Comparison of ENCODE assay signal across 6 cellular contexts in the genomic region with DNA sequence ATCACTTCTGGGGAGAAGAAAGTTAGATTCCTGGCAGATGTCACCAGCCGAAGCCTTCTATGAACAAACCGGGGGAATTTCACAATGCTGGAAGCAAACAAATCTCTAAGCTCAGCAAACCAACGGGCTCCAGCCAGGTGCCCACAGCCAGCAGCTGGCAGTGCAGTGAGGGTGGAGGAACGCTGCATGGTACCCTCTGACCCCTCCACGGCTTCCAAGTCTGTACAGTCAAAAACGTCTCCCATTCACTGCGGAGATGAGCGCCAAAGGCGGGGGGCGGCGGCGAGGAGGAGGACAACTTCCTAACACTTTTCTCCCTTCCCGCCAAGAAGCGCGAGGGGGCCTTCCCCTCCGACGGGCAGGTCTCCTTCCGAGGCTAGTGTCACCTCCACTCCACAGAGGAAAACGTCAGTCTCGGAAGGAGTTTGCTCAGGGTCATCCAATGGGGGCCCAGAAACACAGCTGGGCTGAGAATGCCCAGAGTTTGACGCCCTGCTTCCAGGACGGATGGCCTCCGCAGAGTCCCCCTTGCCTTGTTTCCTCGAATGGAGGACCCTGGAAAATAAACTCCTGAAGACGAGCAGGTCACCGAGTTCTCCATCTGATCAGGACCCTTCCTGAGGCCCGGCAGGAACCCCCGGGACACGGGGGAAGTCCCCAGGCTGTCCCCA. TPM values are rescaled to one million over a fixed set of nuclear protein-coding genes. Genes with fewer than 3 reads are reported as not detected.
DNase-seq lines count a peak whose midpoint lies in the region; ATAC-seq and TF ChIP-seq lines count a peak whose summit lies in the region.

No MANE protein-coding gene starts in this region.

- H3K9me3 ChIP-seq in GM23248 (ENCODE audit: low read depth): no peaks in the 10 kb centered on the region
- H3K9me3 ChIP-seq in gastroesophageal sphincter: no peaks in the 10 kb centered on the region
- no peaks in the 10 kb centered on the region for H3K9me3 ChIP-seq in suprapubic skin

- in situ Hi-C loops in GM23248 (cut with MboI): no loop called here

- H4K20me1 ChIP-seq in GM23248 (ENCODE audit: insufficient read depth): peaks cover 11% of the 10 kb centered on the region; the same call in 1 of the 2 replicates

- TF ChIP-seq POLR2A in gastroesophageal sphincter (IDR thresholded peaks at IDR 0.05): no peak
- no peak for TF ChIP-seq POLR2A in suprapubic skin (IDR thresholded peaks at IDR 0.05)

- 0 out of 2 replicates have a peak overlapping the region, but pooled peaks have one; percentile 2 for H2AFZ ChIP-seq in GM23248

- peaks cover 17% of the 10 kb centered on the region for H3F3A ChIP-seq in GM23248 (ENCODE audit: insufficient read depth)

- H3K4me2 ChIP-seq in GM23248 (ENCODE audit: unreplicated experiment): peak overlapping the region; percentile 97

- 1% methylated on average over 29 of the region's 29 CpGs for WGBS in GM23248 (ENCODE audit: low coverage in 1 of 2, low lambda C conversion rate in 2 of 2, missing lambda C conversion rate in 2 of 2), 2 experiments
- WGBS in gastroesophageal sphincter (ENCODE audit: low coverage in 1 of 2), 2 donors: 2 to 14% methylated on average over 2 to 10 of the region's 29 CpGs
- 3% methylated on average over 10 of the region's 29 CpGs for WGBS in suprapubic skin

- peaks cover 70% of the 10 kb centered on the region for H3K79me2 ChIP-seq in GM23248 (ENCODE audit: insufficient read depth)

- no peaks in the 10 kb centered on the region for H3K27me3 ChIP-seq in GM23248 (replicated peaks; ENCODE audit: insufficient read depth)
- H3K27me3 ChIP-seq in gastroesophageal sphincter: no peaks in the 10 kb centered on the region
- no peaks in the 10 kb centered on the region for H3K27me3 ChIP-seq in suprapubic skin

- peak; percentile 84 for DNase-seq in GM23248
- DNase-seq in RPMI8226: peak; percentile 74
- no peak for DNase-seq in suprapubic skin (ENCODE audit: low spot score in 2 of 2)
- DNase-seq in iPS-NIHi7 (ENCODE audit: extremely low spot score): no peak
- no peak for DNase-seq in retina

- no peak for ATAC-seq in gastroesophageal sphincter

- no peaks in the 10 kb centered on the region for H3K36me3 ChIP-seq in GM23248 (ENCODE audit: low read depth)
- peaks cover 0 to 9% of the 10 kb centered on the region in 2 donors for H3K36me3 ChIP-seq in gastroesophageal sphincter
- H3K36me3 ChIP-seq in suprapubic skin: no peaks in the 10 kb centered on the region

- no peaks in the 10 kb centered on the region for H3K9me2 ChIP-seq in GM23248 (ENCODE audit: insufficient read depth)

- TF ChIP-seq EP300 in gastroesophageal sphincter (IDR thresholded peaks at IDR 0.05) (no peak), suprapubic skin (IDR thresholded peaks at IDR 0.05) (no peak)

- peak overlapping the region; percentile 91 for H3K9ac ChIP-seq in GM23248

- H3K4me3 ChIP-seq in GM23248 (peak overlapping the region; percentile 85), gastroesophageal sphincter (peak overlapping the region; percentile 70 to 90), suprapubic skin (peak overlapping the region; percentile 99)

- TF ChIP-seq CTCF in gastroesophageal sphincter (IDR thresholded peaks at IDR 0.05) (no peak), suprapubic skin (IDR thresholded peaks at IDR 0.05) (no peak)

- H3K4me1 ChIP-seq in GM23248 (ENCODE audit: insufficient read depth) (peaks cover 18% of the 10 kb centered on the region), gastroesophageal sphincter (peaks cover 4 to 64% (median 41%) of the 10 kb centered on the region in 3 donors), suprapubic skin (peaks cover 62% of the 10 kb centered on the region)

- peak overlapping the region; percentile 93 for H3K27ac ChIP-seq in GM23248
- H3K27ac ChIP-seq in gastroesophageal sphincter: peak overlapping the region; percentile 85 to 95 (median 94)
- H3K27ac ChIP-seq in suprapubic skin: peak overlapping the region; percentile 97

RNA-seq across cellular contexts. Expression of a gene that starts 0.9 kb away (rescaled TPM):
- total RNA-seq in GM23248 (2014; rRNA removed; shearing (Covaris generic)): 21.2 and 23.4 TPM in 2 replicates
- 12.2 and 14.1 TPM in 2 replicates for polyA plus RNA-seq in GM23248 (2016; fragmentation: Nextera tagmentation; extraction: Ambion mirVana)
- total RNA-seq in gastroesophageal sphincter (10 to 100 TPM; 28.5 to 43.0 (median 34.6) TPM), suprapubic skin (100 to 1,000 TPM in 1 of 4 donors, 10 to 100 TPM in 3; 69.4 to 103 (median 84.0) TPM)

RNA-seq across cellular contexts. Expression of a gene that starts 10.8 kb away (rescaled TPM):
- total RNA-seq in GM23248 (2014; rRNA removed; shearing (Covaris generic)): not detected in 2 replicates
- polyA plus RNA-seq in GM23248 (2016; fragmentation: Nextera tagmentation; extraction: Ambion mirVana): 2.1 and 3.0 TPM in 2 replicates
- not detected for total RNA-seq in gastroesophageal sphincter
- total RNA-seq in suprapubic skin: 1 to 10 TPM in 2 of 4 donors, under 1 TPM in 1, not detected in 1; 0.65 to 5.6 (median 3.0) TPM

RNA-seq across cellular contexts. Expression of a gene that starts 17.9 kb away (rescaled TPM):
- total RNA-seq in GM23248 (2014; rRNA removed; shearing (Covaris generic)): 27.3 and 39.7 TPM in 2 replicates
- polyA plus RNA-seq in GM23248 (2016; fragmentation: Nextera tagmentation; extraction: Ambion mirVana): 29.0 and 45.1 TPM in 2 replicates
- 100 to 1,000 TPM in 1 of 4 donors, 10 to 100 TPM in 3; 43.8 to 106 (median 63.8) TPM for total RNA-seq in gastroesophageal sphincter
- 10 to 100 TPM; 13.8 to 36.5 (median 21.8) TPM for total RNA-seq in suprapubic skin

RNA-seq across cellular contexts. Expression of a gene that starts 19.0 kb away (rescaled TPM):
- total RNA-seq in GM23248 (2014; rRNA removed; shearing (Covaris generic)): 0.22 and 0.76 TPM in 2 replicates
- polyA plus RNA-seq in GM23248 (2016; fragmentation: Nextera tagmentation; extraction: Ambion mirVana): 0.72 and 1.3 TPM in 2 replicates
- total RNA-seq in gastroesophageal sphincter (1 to 10 TPM in 3 of 4 donors, not detected in 1; 1.2 to 5.1 (median 3.1) TPM), suprapubic skin (1 to 10 TPM in 1 of 4 donors, under 1 TPM in 2, not detected in 1; 0.42 to 1.7 (median 0.60) TPM)

RNA-seq across cellular contexts. Expression of a gene that starts 24.8 kb away (rescaled TPM):
- 16.4 and 26.4 TPM in 2 replicates for total RNA-seq in GM23248 (2014; rRNA removed; shearing (Covaris generic))
- 31.0 and 31.6 TPM in 2 replicates for polyA plus RNA-seq in GM23248 (2016; fragmentation: Nextera tagmentation; extraction: Ambion mirVana)
- total RNA-seq in gastroesophageal sphincter: 10 to 100 TPM; 12.8 to 45.6 (median 25.1) TPM
- total RNA-seq in suprapubic skin: 10 to 100 TPM in 1 of 4 donors, 1 to 10 TPM in 3; 7.0 to 11.2 (median 9.5) TPM

Comparison
In these comparisons a context has a peak if more than half of its experiments do, and no peak if none do; other contexts are left out.
1. DNase-seq: peak in GM23248 (single experiment) and RPMI8226 (single experiment); none in suprapubic skin (0 of 2), iPS-NIHi7 (single experiment) and retina (single experiment).
2. Peak in every context shown above with its lines, with median percentiles within 50 percentile points of each other: H3K27ac ChIP-seq and H3K4me3 ChIP-seq.